In the genomic region with DNA sequence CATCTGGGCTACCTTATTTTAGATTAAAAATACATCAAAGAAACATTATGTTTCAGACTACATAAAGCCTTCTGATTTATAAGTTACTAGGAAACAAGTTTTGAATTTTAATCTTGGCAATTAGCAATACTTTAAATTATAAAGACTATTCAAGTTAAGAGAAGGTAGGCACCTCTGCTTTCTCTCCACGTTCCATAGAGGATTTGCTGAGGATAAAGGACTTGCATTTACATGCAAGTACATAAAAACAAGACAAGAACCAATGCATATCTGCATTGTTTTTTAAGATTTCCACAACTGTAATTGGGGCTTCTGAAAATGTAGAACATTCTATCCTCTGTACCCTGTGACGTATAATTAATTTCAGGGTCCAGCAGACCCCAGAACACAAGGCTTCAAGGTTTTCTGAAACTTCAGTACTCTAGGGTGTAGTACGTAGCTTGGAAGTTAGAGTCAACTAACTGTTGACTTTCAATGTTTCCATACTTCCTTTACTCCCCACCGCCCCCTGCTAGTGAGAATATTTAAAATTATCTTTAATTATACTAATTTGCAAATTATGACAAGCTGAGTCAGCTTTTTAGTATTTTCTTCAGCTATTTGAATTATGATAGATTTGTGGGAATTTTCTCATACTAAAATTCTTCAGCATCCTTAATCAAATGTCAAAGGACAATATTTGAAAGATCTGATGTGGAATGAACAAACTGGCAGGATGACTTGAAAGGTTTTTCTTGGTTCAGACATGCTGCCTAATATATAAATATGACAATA, we compare ENCODE assay signal across 19 cellular contexts.
DNase-seq lines count a peak whose midpoint lies in the region; ATAC-seq, FAIRE-seq and TF ChIP-seq lines count a peak whose summit lies in the region.
"Had no signal": no experiment of that assay in that cellular context is flagged by ENCODE, and none has a peak within 500 bp of the region (broad histone marks: within the 10 kb centered on the region; RNA-seq: fewer than 3 reads in every experiment).

No MANE protein-coding gene starts in this region.

- H3K27ac Mint-ChIP-seq in GM23338: peak overlapping the region; percentile 73
- H3K27ac Mint-ChIP-seq in astrocyte (ENCODE audit: unreplicated experiment): peak overlapping the region; percentile 97
- H3K27ac Mint-ChIP-seq: CD4-positive, alpha-beta T cell; HFFc6; IgD-negative memory B cell had no signal

- peaks cover 18% of the 10 kb centered on the region for H3K36me3 Mint-ChIP-seq in GM23338 (ENCODE audit: low read depth)
- H3K36me3 Mint-ChIP-seq in astrocyte (ENCODE audit: low read depth, unreplicated experiment): peaks cover 9% of the 10 kb centered on the region
- H3K36me3 Mint-ChIP-seq: IgD-negative memory B cell had no signal

- H3K4me1 ChIP-seq in GM23338 (ENCODE audit: insufficient read depth) (peaks cover 45% of the 10 kb centered on the region), HUES64 (ENCODE audit: insufficient read depth, low read length) (peaks cover 36% of the 10 kb centered on the region), astrocyte (ENCODE audit: insufficient read depth, low read length) (peaks cover 20% of the 10 kb centered on the region), trophoblast cell (ENCODE audit: control insufficient read depth in 1 of 2, insufficient read depth in 2 of 2, low read length in 2 of 2) (peaks cover 9 to 21% of the 10 kb centered on the region in 2 experiments), upper lobe of right lung (no peaks in the 10 kb centered on the region)
- H3K4me1 ChIP-seq: Caco-2 had no signal

- H2AK5ac ChIP-seq in trophoblast cell (ENCODE audit: low read length): no peak overlapping the region

- no peaks in the 10 kb centered on the region for H3K27me3 ChIP-seq in GM23338 (ENCODE audit: insufficient read depth)
- H3K27me3 ChIP-seq in HUES64 (ENCODE audit: insufficient read depth, low read length): no peaks in the 10 kb centered on the region
- H3K27me3 ChIP-seq in astrocyte (ENCODE audit: insufficient read depth, low read length): no peaks in the 10 kb centered on the region
- H3K27me3 ChIP-seq in trophoblast cell (ENCODE audit: insufficient read depth, low read length): no peaks in the 10 kb centered on the region
- H3K27me3 ChIP-seq in upper lobe of right lung: no peaks in the 10 kb centered on the region

- H4K8ac ChIP-seq in trophoblast cell (ENCODE audit: low read depth, low read length): no peak overlapping the region

- H4K20me1 ChIP-seq in GM23338 (replicated peaks; ENCODE audit: insufficient read depth) (no peaks in the 10 kb centered on the region), astrocyte (ENCODE audit: insufficient read depth, low read length) (no peaks in the 10 kb centered on the region)

- H3K4ac ChIP-seq in trophoblast cell (ENCODE audit: low read depth, low read length): no peak overlapping the region

- no peak overlapping the region for H2AFZ ChIP-seq in GM23338
- no peak overlapping the region for H2AFZ ChIP-seq in astrocyte (ENCODE audit: low read depth, low read length)
- no peak overlapping the region for H2AFZ ChIP-seq in trophoblast cell (ENCODE audit: insufficient read depth, low read length, poor library complexity)
- H2AFZ ChIP-seq: GM23248 had no signal

- WGBS in HUES64: 55% methylated on average over 2 of the region's 4 CpGs
- WGBS in trophoblast cell (ENCODE audit: extremely low coverage, insufficient coverage, insufficient read length): no CpG with 5 or more reads among the region's 4 CpGs

- peaks cover 8% of the 10 kb centered on the region for H3K79me1 ChIP-seq in trophoblast cell (ENCODE audit: low read length)

- H4K12ac ChIP-seq in trophoblast cell (ENCODE audit: low read depth, low read length): no peak overlapping the region

- H3K18ac ChIP-seq in trophoblast cell (ENCODE audit: low read length): no peak overlapping the region

- H4K91ac ChIP-seq in trophoblast cell (ENCODE audit: low read depth, low read length): no peak overlapping the region

- H3F3A ChIP-seq in GM23338 (replicated peaks; ENCODE audit: low read depth): no peaks in the 10 kb centered on the region

- FAIRE-seq in astrocyte (lab: Jason Lieb, UNC): no peak
- FAIRE-seq: A204.1, G401.6, GM12891 had no signal

- no peak overlapping the region for H3K4me3 Mint-ChIP-seq in GM23338
- H3K4me3 Mint-ChIP-seq in astrocyte (ENCODE audit: unreplicated experiment): no peak overlapping the region
- H3K4me3 Mint-ChIP-seq: CD4-positive, alpha-beta T cell; HFFc6; IgD-negative memory B cell had no signal

- no peak overlapping the region for H2BK12ac ChIP-seq in trophoblast cell (ENCODE audit: low read length)

- H2BK120ac ChIP-seq in trophoblast cell (ENCODE audit: insufficient read depth, low read length, poor library complexity): no peak overlapping the region

- H3K79me2 ChIP-seq in GM23338 (replicated peaks; ENCODE audit: insufficient read depth) (peaks cover 19% of the 10 kb centered on the region), astrocyte (ENCODE audit: insufficient read depth, low read length) (no peaks in the 10 kb centered on the region), trophoblast cell (ENCODE audit: control insufficient read depth, insufficient read depth, low read length, poor library complexity) (no peaks in the 10 kb centered on the region)

- H3K4me1 Mint-ChIP-seq in GM23338: peaks cover 44% of the 10 kb centered on the region
- H3K4me1 Mint-ChIP-seq in astrocyte (ENCODE audit: low read depth, unreplicated experiment): peaks cover 45% of the 10 kb centered on the region
- H3K4me1 Mint-ChIP-seq: IgD-negative memory B cell had no signal

- no peak overlapping the region for H3K14ac ChIP-seq in trophoblast cell (ENCODE audit: low read length)

- peaks cover 10% of the 10 kb centered on the region for H3K9me2 ChIP-seq in GM23338 (ENCODE audit: insufficient read depth)

- TF ChIP-seq CTCF in GM23338 (conservative IDR thresholded peaks at IDR 0.05; ENCODE audit: low read depth in 2 of 2): no peak
- TF ChIP-seq CTCF in astrocyte (IDR thresholded peaks at IDR 0.05; ENCODE audit: insufficient read depth, low read depth, low read length): no peak
- no peak for TF ChIP-seq CTCF in upper lobe of right lung (IDR thresholded peaks at IDR 0.05)

- H3K36me3 ChIP-seq in GM23338 (ENCODE audit: insufficient read depth) (peaks cover 5% of the 10 kb centered on the region; the same call in 1 of the 2 replicates), HUES64 (ENCODE audit: insufficient read depth, low read length) (no peaks in the 10 kb centered on the region), astrocyte (ENCODE audit: insufficient read depth, low read length) (no peaks in the 10 kb centered on the region), trophoblast cell (ENCODE audit: control insufficient read depth in 1 of 2, insufficient read depth in 2 of 2, low read length in 2 of 2) (no peaks in the 10 kb centered on the region), upper lobe of right lung (no peaks in the 10 kb centered on the region)

- H3K27me3 Mint-ChIP-seq in GM23338 (ENCODE audit: insufficient read depth, low read depth, poor library complexity) (peaks cover 8% of the 10 kb centered on the region), astrocyte (ENCODE audit: low read depth, unreplicated experiment) (no peaks in the 10 kb centered on the region)
- H3K27me3 Mint-ChIP-seq: CD4-positive, alpha-beta T cell; IgD-negative memory B cell had no signal

- ATAC-seq in GM23338: peak; percentile 55
- no peak for ATAC-seq in HG03439 (IDR thresholded peaks at IDR 0.05; ENCODE audit: unreplicated experiment)
- no peak for ATAC-seq in upper lobe of right lung
- ATAC-seq: HCT116 had no signal

- peaks cover 13% of the 10 kb centered on the region for H3K9me3 Mint-ChIP-seq in GM23338
- H3K9me3 Mint-ChIP-seq in astrocyte (ENCODE audit: unreplicated experiment): no peaks in the 10 kb centered on the region

- DNase-seq in GM23338 (ENCODE audit: low spot score) (peak; percentile 20), astrocyte (ENCODE audit: low read depth) (no peak), trophoblast cell (no peak), GM19238 (ENCODE audit: insufficient read length, low spot score) (no peak), upper lobe of right lung (no peak)
- DNase-seq: AML-193; Caco-2; CD4-positive, alpha-beta T cell; HFFc6; KG1 had no signal

- no peak overlapping the region for H3K9ac ChIP-seq in HUES64 (ENCODE audit: low read depth, low read length)
- H3K9ac ChIP-seq in astrocyte (ENCODE audit: low read length): no peak overlapping the region
- H3K9ac ChIP-seq in trophoblast cell (ENCODE audit: low read length): no peak overlapping the region
- H3K9ac ChIP-seq: GM23248 had no signal

- H2BK5ac ChIP-seq in trophoblast cell (ENCODE audit: low read depth, low read length, poor library complexity): no peak overlapping the region

- intact Hi-C loops in upper lobe of right lung (cut with DNase I): no loop called here

- H3K4me2 ChIP-seq in GM23338: peak overlapping the region; percentile 68
- H3K4me2 ChIP-seq in astrocyte (ENCODE audit: low read length): no peak overlapping the region
- no peak overlapping the region for H3K4me2 ChIP-seq in trophoblast cell (ENCODE audit: low read length)

- no peak overlapping the region for H3K23ac ChIP-seq in trophoblast cell (ENCODE audit: low read length)

- H3K9me3 ChIP-seq in HUES64 (ENCODE audit: insufficient read depth, low read depth, low read length) (no peaks in the 10 kb centered on the region), astrocyte (ENCODE audit: insufficient read depth, low read depth, low read length) (no peaks in the 10 kb centered on the region), trophoblast cell (ENCODE audit: insufficient read depth, low read depth, low read length) (no peaks in the 10 kb centered on the region), upper lobe of right lung (no peaks in the 10 kb centered on the region)
- H3K9me3 ChIP-seq: Caco-2 had no signal

- H3K4me3 ChIP-seq in GM23338 (peak overlapping the region; percentile 12; the same call in 1 of the 2 replicates), HUES64 (ENCODE audit: low read length) (no peak overlapping the region), astrocyte (ENCODE audit: insufficient read depth, low read depth, low read length) (no peak overlapping the region), trophoblast cell (ENCODE audit: low read depth, low read length) (no peak overlapping the region), upper lobe of right lung (no peak overlapping the region)
- H3K4me3 ChIP-seq: GM23248 had no signal

- H3K27ac ChIP-seq in GM23338 (ENCODE audit: low read depth) (peak overlapping the region; percentile 60; the same call in 1 of the 2 replicates), HUES64 (ENCODE audit: low read depth, low read length) (peak overlapping the region; percentile 67; the same call in 1 of the 2 replicates), astrocyte (ENCODE audit: low read depth, low read length) (no peak overlapping the region), trophoblast cell (ENCODE audit: low read depth, low read length) (peak overlapping the region; percentile 67), upper lobe of right lung (no peak overlapping the region)
- H3K27ac ChIP-seq: C4-2B, GM23248 had no signal

TF ChIP-seq in GM23338, 12 proteins besides CTCF, POLR2A, EP300 and RAD21 (continues in another document):
- no peak for TF ChIP-seq JUNB (IDR thresholded peaks at IDR 0.05; ENCODE audit: unreplicated experiment)

Comparison
In these comparisons a context has a peak if more than half of its experiments do, and no peak if none do; other contexts are left out.
1. H3K27ac ChIP-seq: peak in GM23338 (single experiment), HUES64 (single experiment) and trophoblast cell (single experiment); none in astrocyte (single experiment) and upper lobe of right lung (single experiment).